ENCODE assay signal across 8 cellular contexts in the genomic region with DNA sequence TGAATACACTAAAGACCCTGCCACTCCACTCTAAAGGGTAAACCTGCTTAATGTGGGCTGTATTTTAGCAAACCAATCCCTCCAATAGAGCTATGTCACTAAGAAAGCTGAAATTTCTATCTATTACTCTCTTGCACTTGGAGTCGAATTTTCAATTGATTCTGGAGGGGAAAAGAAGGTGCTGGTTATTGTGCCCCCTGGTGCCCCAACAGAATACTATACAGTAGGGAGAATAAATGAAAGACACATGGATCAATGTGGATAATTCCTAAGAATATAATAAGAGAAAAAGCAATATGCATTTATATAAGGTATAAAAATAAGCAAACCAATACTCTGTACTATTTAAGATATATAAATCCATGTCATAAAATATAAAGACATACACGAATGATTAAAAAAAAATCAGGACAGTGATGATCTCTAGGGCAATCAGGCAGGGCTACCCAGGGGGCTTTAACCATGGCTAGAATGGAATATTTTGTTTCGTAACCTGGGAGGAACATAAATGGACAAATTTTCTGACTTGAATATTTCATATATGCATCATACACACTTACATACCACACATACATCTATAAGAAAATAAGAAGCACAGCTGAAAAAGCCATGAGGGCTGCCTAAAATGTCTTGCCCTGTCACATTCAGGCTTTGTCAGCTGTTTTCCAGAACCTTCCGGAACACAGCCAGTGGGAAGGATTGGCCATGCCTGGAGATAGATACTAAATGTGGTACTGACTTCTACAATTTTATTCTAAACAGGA. TPM values are rescaled to one million over a fixed set of nuclear protein-coding genes. Genes with fewer than 3 reads are reported as not detected.
DNase-seq lines count a peak whose midpoint lies in the region; ATAC-seq and TF ChIP-seq lines count a peak whose summit lies in the region.

No MANE protein-coding gene starts in this region.

- no peak overlapping the region for H3K27ac ChIP-seq in OCI-LY7 (ENCODE audit: low read depth, low read length, poor library complexity, severe bottlenecking)
- no peak overlapping the region for H3K27ac ChIP-seq in spleen

- no peaks in the 10 kb centered on the region for H3K27me3 ChIP-seq in spleen (replicated peaks in 1 of 7)

- H4K20me1 ChIP-seq in OCI-LY7 (ENCODE audit: insufficient read depth, low read length), result no peaks in the 10 kb centered on the region

- no TSS peak for BruUV-seq in OCI-LY7 (replicated peaks; lab: Mats Ljungman, UMichigan)

- H3K79me2 ChIP-seq in OCI-LY7 (ENCODE audit: insufficient read depth, low read depth, low read length), result no peaks in the 10 kb centered on the region

- H3K9me2 ChIP-seq in OCI-LY7 (ENCODE audit: insufficient read depth, low read length), result no peaks in the 10 kb centered on the region

- ATAC-seq in GM18858 (IDR thresholded peaks at IDR 0.05; ENCODE audit: unreplicated experiment), result no peak
- ATAC-seq in GM18519 (IDR thresholded peaks at IDR 0.05; ENCODE audit: low FRiP score, unreplicated experiment), result no peak
- no peak for ATAC-seq in HG02571 (IDR thresholded peaks at IDR 0.05; ENCODE audit: unreplicated experiment)

- peaks cover 3% of the 10 kb centered on the region for H3K4me1 ChIP-seq in OCI-LY7 (ENCODE audit: insufficient read depth, low read length, poor library complexity, severe bottlenecking)
- peaks cover 0 to 12% (median 1%) of the 10 kb centered on the region in 6 donors for H3K4me1 ChIP-seq in spleen

- DNase-seq in AG20443 (ENCODE audit: low spot score), result peak; percentile 44
- peak; percentile 37 for DNase-seq in OCI-LY7 (ENCODE audit: low spot score)
- DNase-seq in fibroblast of mammary gland (ENCODE audit: low read depth), result peak; percentile 45
- no peak for DNase-seq in spleen

- H3K4me2 ChIP-seq in OCI-LY7 (ENCODE audit: low read length), result no peak overlapping the region

- CTCF ChIA-PET in OCI-LY7 (lab: Charles Lee; ENCODE audit: unreplicated experiment), result no interaction called here

- 78 to 89% (median 82%) methylated on average over 4 of the region's 4 CpGs for WGBS in spleen, 5 donors

- H3K4me3 ChIP-seq in OCI-LY7 (ENCODE audit: low read depth, low read length, poor library complexity, severe bottlenecking) (no peak overlapping the region), fibroblast of mammary gland (ENCODE audit: control insufficient read depth, low read depth, low read length) (no peak overlapping the region), spleen (no peak overlapping the region)

- intact Hi-C loops in OCI-LY7 (cut with micrococcal nuclease; ENCODE audit: unreplicated experiment), result no loop called here
- intact Hi-C loops in spleen (cut with DNase I; ENCODE audit: low total_unique reads), result no loop called here

- no peak overlapping the region for H2AFZ ChIP-seq in OCI-LY7 (ENCODE audit: low read length)

- H3K36me3 ChIP-seq in OCI-LY7 (ENCODE audit: insufficient read depth, low read length), result no peaks in the 10 kb centered on the region
- H3K36me3 ChIP-seq in spleen, result no peaks in the 10 kb centered on the region

- TF ChIP-seq CTCF in GM12874 (IDR thresholded peaks at IDR 0.05; ENCODE audit: insufficient read depth, low read depth, low read length) (peak; percentile 24; the same call in 1 of the 2 replicates), OCI-LY7 (conservative IDR thresholded peaks at IDR 0.05; ENCODE audit: low read length) (peak; percentile 83), fibroblast of mammary gland (conservative IDR thresholded peaks at IDR 0.05; ENCODE audit: control insufficient read depth, insufficient read depth, low read depth, low read length) (peak; percentile 67), spleen (IDR thresholded peaks at IDR 0.05 in 8 of 11, conservative IDR thresholded peaks at IDR 0.05 in 3 of 11) (peak in 10 of 11 experiments; percentile 15 to 61 (median 46))

- H3K9me3 ChIP-seq in OCI-LY7 (ENCODE audit: low read length) (no peaks in the 10 kb centered on the region), spleen (no peaks in the 10 kb centered on the region)

- no peak for TF ChIP-seq POLR2A in spleen (IDR thresholded peaks at IDR 0.05)

- POLR2A ChIA-PET in OCI-LY7 (lab: Charles Lee), result interaction anchor here (1.4 kb wide), 1 partner anchor 10 kb away, joined by 5 read pairs; no protein-coding TSS in a partner anchor

RNA-seq across cellular contexts. Expression of a gene that starts 54.4 kb away (rescaled TPM):
- total RNA-seq in OCI-LY7 (2014; rRNA removed; shearing (Covaris generic)), result 9.3 and 10.7 TPM in 2 replicates
- total RNA-seq in OCI-LY7 (2022), result 26.6 and 29.5 TPM in 2 replicates
- total RNA-seq in spleen, result 10 to 100 TPM in 2 of 7 donors, 1 to 10 TPM in 5; 6.9 to 13.7 (median 8.2) TPM
- 1 to 10 TPM; 2.5 to 6.4 (median 4.7) TPM for polyA plus RNA-seq in spleen

RNA-seq across cellular contexts. Expression of a gene that starts 55.6 kb away (rescaled TPM):
- 65.9 and 67.2 TPM in 2 replicates for total RNA-seq in OCI-LY7 (2014; rRNA removed; shearing (Covaris generic))
- 71.1 and 75.3 TPM in 2 replicates for total RNA-seq in OCI-LY7 (2022)
- total RNA-seq in spleen, result 10 to 100 TPM; 19.5 to 31.2 (median 27.0) TPM
- polyA plus RNA-seq in spleen, result 1 to 10 TPM; 5.9 to 9.4 (median 8.8) TPM

Comparison
In these comparisons a context has a peak if more than half of its experiments do, and no peak if none do; other contexts are left out.
1. CTCF ChIP-seq: peak in every context shown above with its lines; median percentile 83 in OCI-LY7; 67 in fibroblast of mammary gland; 46 in spleen; 24 in GM12874.